27 cellular contexts compared by ENCODE assay signal in genomic region chr19:9856609-9857008, GRCh38. TPM values are rescaled to one million over a fixed set of nuclear protein-coding genes. Genes with fewer than 3 reads are reported as not detected.
DNase-seq lines count a peak whose midpoint lies in the region; ATAC-seq lines count a peak whose summit lies in the region.
"Had no signal": no experiment of that assay in that cellular context is flagged by ENCODE, and none has a peak within 500 bp of the region (broad histone marks: within the 10 kb centered on the region; RNA-seq: fewer than 3 reads in every experiment).

No MANE protein-coding gene starts in this region.

- no peaks in the 10 kb centered on the region for H3K9me3 Mint-ChIP-seq in activated CD4-positive, alpha-beta T cell treated with anti-CD3 and anti-CD28 coated beads for 36 hours (ENCODE audit: low read depth)
- H3K9me3 Mint-ChIP-seq in CD4-positive, alpha-beta memory T cell = no peaks in the 10 kb centered on the region
- H3K9me3 Mint-ChIP-seq in activated T-helper 17 cell treated with anti-CD3 and anti-CD28 coated beads, Interleukin-2, amount 50 U/mL, for 72 hours = no peaks in the 10 kb centered on the region
- H3K9me3 Mint-ChIP-seq in immature natural killer cell = no peaks in the 10 kb centered on the region
- H3K9me3 Mint-ChIP-seq: endodermal cell; stimulated activated naive CD8-positive, alpha-beta T cell treated with anti-CD3 and anti-CD28 coated beads, Interleukin-15, amount 100 ng/mL, for 72 hours; WTC11 had no signal

- H3K4me3 Mint-ChIP-seq in activated CD4-positive, alpha-beta T cell treated with anti-CD3 and anti-CD28 coated beads for 36 hours = no peak overlapping the region
- peak overlapping the region; percentile 64 to 100 (median 94) for H3K4me3 Mint-ChIP-seq in CD4-positive, alpha-beta memory T cell
- H3K4me3 Mint-ChIP-seq in activated T-helper 17 cell treated with anti-CD3 and anti-CD28 coated beads, Interleukin-2, amount 50 U/mL, for 72 hours = peak overlapping the region; percentile 77
- H3K4me3 Mint-ChIP-seq in immature natural killer cell = peak overlapping the region; percentile 27 to 72 (median 65)
- H3K4me3 Mint-ChIP-seq: CD14-positive monocyte, endodermal cell, HFFc6, WTC11 had no signal

- POLR2A ChIA-PET in activated CD4-positive, alpha-beta T cell treated with anti-CD3 and anti-CD28 coated beads for 36 hours (lab: Charles Lee) = no interaction called here
- POLR2A ChIA-PET in CD4-positive, alpha-beta memory T cell (lab: Charles Lee; ENCODE audit: partially characterized antibody) = interaction anchor here (0.9 to 3.7 kb wide), 4 partner anchors 18 to 88 kb away, joined by 3 to 40 read pairs (median 15); partner anchors contain the start of genes PIN1, UBL5 and ZNF846

- H3K4me3 ChIP-seq in CD4-positive, alpha-beta memory T cell (ENCODE audit: low read length in 2 of 2) = no peak overlapping the region
- H3K4me3 ChIP-seq: left lung, smooth muscle cell, thoracic aorta had no signal

- peak overlapping the region; percentile 82 for H3K27ac Mint-ChIP-seq in activated CD4-positive, alpha-beta T cell treated with anti-CD3 and anti-CD28 coated beads for 36 hours
- peak overlapping the region; percentile 35 to 97 (median 88) for H3K27ac Mint-ChIP-seq in CD4-positive, alpha-beta memory T cell
- H3K27ac Mint-ChIP-seq in activated T-helper 17 cell treated with anti-CD3 and anti-CD28 coated beads, Interleukin-2, amount 50 U/mL, for 72 hours = peak overlapping the region; percentile 91
- peak overlapping the region in 5 of 6 donors; percentile 26 to 82 (median 55) for H3K27ac Mint-ChIP-seq in immature natural killer cell
- H3K27ac Mint-ChIP-seq: endodermal cell, HFFc6, WTC11 had no signal

- ATAC-seq in activated CD4-positive, alpha-beta T cell treated with anti-CD3 and anti-CD28 coated beads for 36 hours = no peak
- no peak for ATAC-seq in activated T-helper 17 cell treated with anti-CD3 and anti-CD28 coated beads, Interleukin-2, amount 50 U/mL, for 72 hours (replicated peaks)
- ATAC-seq: esophagus mucosa; left lung; right cardiac atrium; stimulated activated naive CD8-positive, alpha-beta T cell treated with anti-CD3 and anti-CD28 coated beads, Interleukin-15, amount 100 ng/mL, for 72 hours; WTC11 had no signal

- H3K4me1 ChIP-seq in CD4-positive, alpha-beta memory T cell (ENCODE audit: insufficient read depth, low read length) = peaks cover 69% of the 10 kb centered on the region

- peak overlapping the region; percentile 60 for H3K27ac ChIP-seq in CD4-positive, alpha-beta memory T cell (ENCODE audit: low read depth, low read length)
- H3K27ac ChIP-seq: left lung, thoracic aorta had no signal

- H3K27me3 Mint-ChIP-seq in activated CD4-positive, alpha-beta T cell treated with anti-CD3 and anti-CD28 coated beads for 36 hours = no peaks in the 10 kb centered on the region
- no peaks in the 10 kb centered on the region for H3K27me3 Mint-ChIP-seq in CD4-positive, alpha-beta memory T cell
- no peaks in the 10 kb centered on the region for H3K27me3 Mint-ChIP-seq in activated T-helper 17 cell treated with anti-CD3 and anti-CD28 coated beads, Interleukin-2, amount 50 U/mL, for 72 hours
- peaks cover 0 to 1% (median 1%) of the 10 kb centered on the region in 3 donors for H3K27me3 Mint-ChIP-seq in immature natural killer cell (ENCODE audit: low read depth in 3 of 3)
- H3K27me3 Mint-ChIP-seq: stimulated activated naive CD8-positive, alpha-beta T cell treated with anti-CD3 and anti-CD28 coated beads, Interleukin-15, amount 100 ng/mL, for 72 hours had no signal

- H3K36me3 ChIP-seq in CD4-positive, alpha-beta memory T cell (ENCODE audit: insufficient read depth, low read length) = no peaks in the 10 kb centered on the region
- H3K36me3 ChIP-seq: thoracic aorta had no signal

- intact Hi-C loops in activated CD4-positive, alpha-beta T cell treated with anti-CD3 and anti-CD28 coated beads for 36 hours (cut with DNase I, micrococcal nuclease) = no loop called here
- intact Hi-C loops in CD4-positive, alpha-beta memory T cell (cut with micrococcal nuclease) = no loop called here

- H3K36me3 Mint-ChIP-seq in activated CD4-positive, alpha-beta T cell treated with anti-CD3 and anti-CD28 coated beads for 36 hours (ENCODE audit: low read depth) = peaks cover 2% of the 10 kb centered on the region
- peaks cover 12 to 13% of the 10 kb centered on the region in 2 donors for H3K36me3 Mint-ChIP-seq in CD4-positive, alpha-beta memory T cell
- H3K36me3 Mint-ChIP-seq in activated T-helper 17 cell treated with anti-CD3 and anti-CD28 coated beads, Interleukin-2, amount 50 U/mL, for 72 hours (ENCODE audit: low read depth) = peaks cover 7% of the 10 kb centered on the region
- H3K36me3 Mint-ChIP-seq in immature natural killer cell = peaks cover 4 to 11% (median 8%) of the 10 kb centered on the region in 3 donors

- H3K4me1 Mint-ChIP-seq in activated CD4-positive, alpha-beta T cell treated with anti-CD3 and anti-CD28 coated beads for 36 hours = peaks cover 67% of the 10 kb centered on the region
- peaks cover 32 to 84% (median 63%) of the 10 kb centered on the region in 4 donors for H3K4me1 Mint-ChIP-seq in CD4-positive, alpha-beta memory T cell
- peaks cover 33% of the 10 kb centered on the region for H3K4me1 Mint-ChIP-seq in activated T-helper 17 cell treated with anti-CD3 and anti-CD28 coated beads, Interleukin-2, amount 50 U/mL, for 72 hours
- H3K4me1 Mint-ChIP-seq in immature natural killer cell = peaks cover 38 to 39% of the 10 kb centered on the region in 2 donors

- no peak for DNase-seq in activated CD4-positive, alpha-beta T cell treated with anti-CD3 and anti-CD28 coated beads for 36 hours
- no peak for DNase-seq in activated CD4-positive, alpha-beta T cell treated with anti-CD3 and anti-CD28 coated beads, Interleukin-2, amount 50 U/mL, for 1 hour
- no peak for DNase-seq in CD4-positive, alpha-beta memory T cell
- DNase-seq in immature natural killer cell (no peak), Ammon's horn (ENCODE audit: low spot score) (no peak), middle frontal gyrus (ENCODE audit: extremely low spot score, low spot score) (no peak), DMS114 treated with DMSO at 0.1 percent for 48 hours (lab: John Stamatoyannopoulos, UW; ENCODE audit: unreplicated experiment) (no peak)
- DNase-seq: EL; endodermal cell; GOT3; HFFc6; islet precursor cell; left lung; mesenchymal stem cell; NCI-H1694; NCI-H446 treated with DMSO at 0.1 percent for 48 hours; NCI-H82; right cardiac atrium; stimulated activated CD4-positive, alpha-beta T cell treated with anti-CD3 and anti-CD28 coated beads, Interleukin-1b, Interleukin-23, amount 100 ng/mL, for 48 hours; stimulated activated CD8-positive, alpha-beta memory T cell treated with anti-CD3 and anti-CD28 coated beads, Interleukin-4, amount 100 ng/mL, for 48 hours; stimulated activated naive CD8-positive, alpha-beta T cell treated with anti-CD3 and anti-CD28 coated beads, Interleukin-15, amount 100 ng/mL, for 72 hours had no signal

- CTCF ChIA-PET in activated CD4-positive, alpha-beta T cell treated with anti-CD3 and anti-CD28 coated beads for 36 hours (lab: Charles Lee) = no interaction called here
- CTCF ChIA-PET in CD4-positive, alpha-beta memory T cell (lab: Charles Lee; ENCODE audit: partially characterized antibody) = interaction anchor here (1.0 to 2.5 kb wide), 3 partner anchors 11 to 22 kb away, joined by 3 to 10 read pairs (median 6); partner anchors contain the start of gene PIN1

- H3K9me3 ChIP-seq in CD4-positive, alpha-beta memory T cell (ENCODE audit: control insufficient read depth in 1 of 2, low read length in 2 of 2) = no peaks in the 10 kb centered on the region
- H3K9me3 ChIP-seq: left lung, thoracic aorta had no signal

- H3K27me3 ChIP-seq in CD4-positive, alpha-beta memory T cell (ENCODE audit: insufficient read depth, low read length) = no peaks in the 10 kb centered on the region
- H3K27me3 ChIP-seq: left lung had no signal

RNA-seq across cellular contexts. Expression of gene PIN1, which starts 21.5 kb away (rescaled TPM):
- 10 to 100 TPM; 70.4 to 74.2 TPM for total RNA-seq in activated CD4-positive, alpha-beta T cell treated with anti-CD3 and anti-CD28 coated beads for 36 hours
- 10 to 100 TPM; 72.1 to 76.9 TPM for total RNA-seq in CD4-positive, alpha-beta memory T cell
- polyA plus RNA-seq in CD4-positive, alpha-beta memory T cell = 100 to 1,000 TPM in 1 of 2 donors, 10 to 100 TPM in 1; 85.1 to 167 TPM
- total RNA-seq in activated T-helper 17 cell treated with anti-CD3 and anti-CD28 coated beads, Interleukin-2, amount 50 U/mL, for 72 hours = 10 to 100 TPM; 62.0 to 93.1 TPM
- 100 to 1,000 TPM; 143 to 227 (median 183) TPM for polyA plus RNA-seq in immature natural killer cell

RNA-seq across cellular contexts. Expression of gene UBL5, which starts 28.9 kb away (rescaled TPM):
- 100 to 1,000 TPM; 214 to 327 TPM for total RNA-seq in activated CD4-positive, alpha-beta T cell treated with anti-CD3 and anti-CD28 coated beads for 36 hours
- 100 to 1,000 TPM; 241 to 247 TPM for total RNA-seq in CD4-positive, alpha-beta memory T cell
- polyA plus RNA-seq in CD4-positive, alpha-beta memory T cell = 100 to 1,000 TPM; 703 to 753 TPM
- total RNA-seq in activated T-helper 17 cell treated with anti-CD3 and anti-CD28 coated beads, Interleukin-2, amount 50 U/mL, for 72 hours = 100 to 1,000 TPM; 247 to 395 TPM
- 1,000 to 10,000 TPM in 1 of 3 donors, 100 to 1,000 TPM in 2; 610 to 1,222 (median 775) TPM for polyA plus RNA-seq in immature natural killer cell

RNA-seq across cellular contexts. Expression of gene FBXL12, which starts 37.7 kb away (rescaled TPM):
- 10 to 100 TPM; 19.9 to 22.5 TPM for total RNA-seq in activated CD4-positive, alpha-beta T cell treated with anti-CD3 and anti-CD28 coated beads for 36 hours
- total RNA-seq in CD4-positive, alpha-beta memory T cell = 10 to 100 TPM; 27.8 to 30.7 TPM
- polyA plus RNA-seq in CD4-positive, alpha-beta memory T cell = 10 to 100 TPM; 10.8 to 12.4 TPM
- total RNA-seq in activated T-helper 17 cell treated with anti-CD3 and anti-CD28 coated beads, Interleukin-2, amount 50 U/mL, for 72 hours = 10 to 100 TPM; 23.6 to 27.2 TPM
- 10 to 100 TPM; 12.2 to 17.2 (median 14.2) TPM for polyA plus RNA-seq in immature natural killer cell
